In the genomic region with DNA sequence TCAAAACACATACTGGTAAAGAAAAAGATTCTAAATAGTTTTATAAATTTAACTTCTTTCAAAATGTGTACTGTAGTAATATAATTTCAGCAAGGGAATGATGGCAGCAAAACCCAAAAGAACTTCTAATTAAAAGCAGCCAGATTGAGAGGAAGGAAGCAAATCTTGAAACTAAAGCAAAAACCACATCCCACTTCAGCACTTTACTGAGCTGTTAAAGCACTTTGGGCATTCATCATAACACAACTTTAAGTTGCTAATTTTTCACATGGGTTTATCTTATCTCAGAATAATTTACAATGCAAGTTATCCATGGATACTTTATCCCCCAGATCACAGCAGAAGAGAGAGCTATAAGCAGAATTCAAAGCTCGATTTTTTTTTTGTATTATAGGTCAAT, we compare ENCODE assay signal across 22 cellular contexts. TPM values are rescaled to one million over a fixed set of nuclear protein-coding genes. Genes with fewer than 3 reads are reported as not detected.
DNase-seq lines count a peak whose midpoint lies in the region; ATAC-seq, FAIRE-seq and TF ChIP-seq lines count a peak whose summit lies in the region.
"Had no signal": no experiment of that assay in that cellular context is flagged by ENCODE, and none has a peak within 500 bp of the region (broad histone marks: within the 10 kb centered on the region; RNA-seq: fewer than 3 reads in every experiment).

No MANE protein-coding gene starts in this region.

- no peaks in the 10 kb centered on the region for H3K9me3 ChIP-seq in HepG2 (ENCODE audit: low read length)
- H3K9me3 ChIP-seq: BLaER1, SJCRH30 had no signal

- H3K36me3 ChIP-seq in HepG2 (replicated peaks in 1 of 2; ENCODE audit: control insufficient read depth in 1 of 2, insufficient read depth in 2 of 2, low read length in 2 of 2) = peaks cover 11 to 60% of the 10 kb centered on the region in 2 experiments

- H2AFZ ChIP-seq in HepG2 (ENCODE audit: low read length) = no peak overlapping the region

- no peak for FAIRE-seq in HepG2 (lab: Jason Lieb, UNC)

- in situ Hi-C loops in HepG2 (cut with HindIII; ENCODE audit: extremely low pct_ligation_motif_present, low pct_unique_long_range_greater_than_20kb) = loop anchor here (25.0 kb wide), 2 partner anchors 538 to 813 kb away; no protein-coding TSS in a partner anchor

- POLR2A ChIA-PET in HepG2 (lab: Yijun Ruan, JAX) = interaction anchor here (0.8 kb wide), 1 partner anchor 17 kb away, joined by 3 read pairs; a partner anchor contains a TSS

- CTCF ChIA-PET in activated CD8-positive, alpha-beta memory T cell treated with anti-CD3 and anti-CD28 coated beads, Interleukin-2, amount 10 ng/mL, durations not matched to agents 7 days and 5 days (lab: Charles Lee) = interaction anchor here (0.7 to 3.6 kb wide), 6 partner anchors 8 to 186 kb away, joined by 3 to 24 read pairs (median 3); no protein-coding TSS in a partner anchor
- CTCF ChIA-PET in HepG2 (lab: Yijun Ruan, JAX; ENCODE audit: low intra/inter-chr PET ratio, low total read pairs) = no interaction called here

- H3K4me3 ChIP-seq in HepG2 (replicated peaks in 1 of 3; ENCODE audit: insufficient read depth in 1 of 3, low read depth in 2 of 3, low read length in 3 of 3) = no peak overlapping the region
- H3K4me3 ChIP-seq: BLaER1, SJCRH30 had no signal

- no peaks in the 10 kb centered on the region for H3K27me3 ChIP-seq in HepG2 (ENCODE audit: control insufficient read depth in 1 of 2, insufficient read depth in 2 of 2, low read length in 2 of 2)
- H3K27me3 ChIP-seq: BLaER1, SJCRH30 had no signal

- no peak for TF ChIP-seq POLR2A in HepG2 (IDR thresholded peaks at IDR 0.05; ENCODE audit: insufficient read depth in 1 of 2, low read depth in 2 of 2, low read length in 2 of 2)

- no peak for TF ChIP-seq RAD21 in HepG2 (CRISPR knock-in tag; IDR thresholded peaks at IDR 0.05)

- H3K9me3 Mint-ChIP-seq in activated CD8-positive, alpha-beta memory T cell treated with anti-CD3 and anti-CD28 coated beads, Interleukin-2, amount 10 ng/mL, durations not matched to agents 7 days and 5 days (ENCODE audit: low read depth) = no peaks in the 10 kb centered on the region
- H3K9me3 Mint-ChIP-seq in IgD-negative memory B cell = no peaks in the 10 kb centered on the region
- H3K9me3 Mint-ChIP-seq in T-helper 2 cell treated with Interferon-gamma antibody and Interleukin-4, amounts not matched to agents 5 μg/mL and 100 μg/mL, for 36 hours = no peaks in the 10 kb centered on the region
- no peaks in the 10 kb centered on the region for H3K9me3 Mint-ChIP-seq in effector memory CD8-positive, alpha-beta T cell
- H3K9me3 Mint-ChIP-seq: CD8-positive, alpha-beta memory T cell had no signal

- ATAC-seq in activated CD8-positive, alpha-beta memory T cell treated with anti-CD3 and anti-CD28 coated beads, Interleukin-2, amount 10 ng/mL, durations not matched to agents 7 days and 5 days = peak; percentile 51
- peak; percentile 22 for ATAC-seq in effector memory CD8-positive, alpha-beta T cell (replicated peaks)
- ATAC-seq in HepG2 (no peak), left ventricle myocardium superior (no peak)
- ATAC-seq: Panc1 had no signal

- H3K27ac Mint-ChIP-seq in activated CD8-positive, alpha-beta memory T cell treated with anti-CD3 and anti-CD28 coated beads, Interleukin-2, amount 10 ng/mL, durations not matched to agents 7 days and 5 days = peak overlapping the region; percentile 67
- H3K27ac Mint-ChIP-seq in IgD-negative memory B cell = peak overlapping the region in 2 of 3 donors; percentile 25 to 59
- peak overlapping the region; percentile 38 for H3K27ac Mint-ChIP-seq in T-helper 2 cell treated with Interferon-gamma antibody and Interleukin-4, amounts not matched to agents 5 μg/mL and 100 μg/mL, for 36 hours
- H3K27ac Mint-ChIP-seq in effector memory CD8-positive, alpha-beta T cell = no peak overlapping the region

- TF ChIP-seq CTCF in HepG2 (CRISPR knock-in tag; IDR thresholded peaks at IDR 0.05) = no peak

- H3K4me1 Mint-ChIP-seq in activated CD8-positive, alpha-beta memory T cell treated with anti-CD3 and anti-CD28 coated beads, Interleukin-2, amount 10 ng/mL, durations not matched to agents 7 days and 5 days = peaks cover 59% of the 10 kb centered on the region
- H3K4me1 Mint-ChIP-seq in IgD-negative memory B cell = peaks cover 3 to 15% (median 14%) of the 10 kb centered on the region in 3 donors
- H3K4me1 Mint-ChIP-seq in T-helper 2 cell treated with Interferon-gamma antibody and Interleukin-4, amounts not matched to agents 5 μg/mL and 100 μg/mL, for 36 hours (ENCODE audit: low read depth) = peaks cover 37% of the 10 kb centered on the region
- H3K4me1 Mint-ChIP-seq in effector memory CD8-positive, alpha-beta T cell (ENCODE audit: low read depth in 2 of 2) = peaks cover 9 to 13% of the 10 kb centered on the region in 2 donors

- H3K9ac ChIP-seq in HepG2 (ENCODE audit: insufficient read depth, low read depth, low read length) = no peak overlapping the region
- H3K9ac ChIP-seq: BLaER1 had no signal

- H3K36me3 Mint-ChIP-seq in activated CD8-positive, alpha-beta memory T cell treated with anti-CD3 and anti-CD28 coated beads, Interleukin-2, amount 10 ng/mL, durations not matched to agents 7 days and 5 days = peaks cover 70% of the 10 kb centered on the region
- H3K36me3 Mint-ChIP-seq in IgD-negative memory B cell = peaks cover 2% of the 10 kb centered on the region
- H3K36me3 Mint-ChIP-seq in T-helper 2 cell treated with Interferon-gamma antibody and Interleukin-4, amounts not matched to agents 5 μg/mL and 100 μg/mL, for 36 hours (ENCODE audit: low read depth) = peaks cover 55% of the 10 kb centered on the region
- peaks cover 37% of the 10 kb centered on the region for H3K36me3 Mint-ChIP-seq in effector memory CD8-positive, alpha-beta T cell (ENCODE audit: insufficient read depth)

- no peaks in the 10 kb centered on the region for H4K20me1 ChIP-seq in HepG2 (ENCODE audit: insufficient read depth, low read length)
- H4K20me1 ChIP-seq: BLaER1 had no signal

- no peak for TF ChIP-seq EP300 in HepG2 (IDR thresholded peaks at IDR 0.05; ENCODE audit: low read depth in 2 of 2, low read length in 2 of 2)
- no peak for TF ChIP-seq EP300 in HepG2 (CRISPR knock-in tag; IDR thresholded peaks at IDR 0.05; ENCODE audit: borderline replicate concordance)

- H3K4me3 Mint-ChIP-seq in activated CD8-positive, alpha-beta memory T cell treated with anti-CD3 and anti-CD28 coated beads, Interleukin-2, amount 10 ng/mL, durations not matched to agents 7 days and 5 days = no peak overlapping the region
- H3K4me3 Mint-ChIP-seq in IgD-negative memory B cell = peak overlapping the region in 1 of 4 donors; percentile 88
- peak overlapping the region; percentile 44 for H3K4me3 Mint-ChIP-seq in T-helper 2 cell treated with Interferon-gamma antibody and Interleukin-4, amounts not matched to agents 5 μg/mL and 100 μg/mL, for 36 hours
- H3K4me3 Mint-ChIP-seq in effector memory CD8-positive, alpha-beta T cell = no peak overlapping the region

- H3K27ac ChIP-seq in HepG2 (ENCODE audit: extremely low read length, insufficient read depth, low read length) = no peak overlapping the region
- H3K27ac ChIP-seq: BLaER1, SJCRH30 had no signal

- H3K27me3 Mint-ChIP-seq in activated CD8-positive, alpha-beta memory T cell treated with anti-CD3 and anti-CD28 coated beads, Interleukin-2, amount 10 ng/mL, durations not matched to agents 7 days and 5 days = no peaks in the 10 kb centered on the region
- H3K27me3 Mint-ChIP-seq in IgD-negative memory B cell = no peaks in the 10 kb centered on the region
- no peaks in the 10 kb centered on the region for H3K27me3 Mint-ChIP-seq in T-helper 2 cell treated with Interferon-gamma antibody and Interleukin-4, amounts not matched to agents 5 μg/mL and 100 μg/mL, for 36 hours (ENCODE audit: low read depth)
- no peaks in the 10 kb centered on the region for H3K27me3 Mint-ChIP-seq in effector memory CD8-positive, alpha-beta T cell
- H3K27me3 Mint-ChIP-seq: CD8-positive, alpha-beta memory T cell had no signal

- no TSS peak for BruUV-seq in HepG2 (replicated peaks; lab: Mats Ljungman, UMichigan)

- H3K79me2 ChIP-seq in HepG2 (ENCODE audit: insufficient read depth, low read length) = peaks cover 9% of the 10 kb centered on the region

- WGBS in HepG2 (ENCODE audit: low lambda C conversion rate) = 92% methylated on average over 1 of the region's 1 CpG

- no peak overlapping the region for H3K4me2 ChIP-seq in HepG2 (ENCODE audit: low read depth, low read length)
- H3K4me2 ChIP-seq: BLaER1 had no signal

- H3K4me1 ChIP-seq in HepG2 (ENCODE audit: insufficient read depth, low read length) = peaks cover 10% of the 10 kb centered on the region
- H3K4me1 ChIP-seq: SJCRH30 had no signal

- DNase-seq in activated CD8-positive, alpha-beta memory T cell treated with anti-CD3 and anti-CD28 coated beads, Interleukin-2, amount 10 ng/mL, durations not matched to agents 7 days and 5 days = no peak
- no peak for DNase-seq in activated CD8-positive, alpha-beta memory T cell treated with anti-CD3 and anti-CD28 coated beads for 24 hours
- no peak for DNase-seq in T-helper 2 cell treated with Interferon-gamma antibody and Interleukin-4, amounts not matched to agents 5 μg/mL and 100 μg/mL, for 36 hours (ENCODE audit: low spot score)
- no peak for DNase-seq in effector memory CD8-positive, alpha-beta T cell
- DNase-seq in HepG2 (ENCODE audit: low spot score) = no peak
- DNase-seq in NCI-H446 (lab: John Stamatoyannopoulos, UW) = no peak
- no peak for DNase-seq in left ventricle myocardium superior
- DNase-seq: CD8-positive, alpha-beta memory T cell; DMS53; KG1; NCI-H1048; NCI-H1436 treated with DMSO at 0.1 percent for 48 hours; NCI-H2029 treated with DMSO at 0.1 percent for 48 hours; NCI-H2171; NCI-H69; SJCRH30 had no signal

- intact Hi-C loops in HepG2 (cut with micrococcal nuclease; ENCODE audit: unreplicated experiment) (no loop called here), left ventricle myocardium superior (cut with micrococcal nuclease) (no loop called here)

RNA-seq across cellular contexts. Expression of a gene that starts 6.0 kb away (rescaled TPM):
- total RNA-seq in activated CD8-positive, alpha-beta memory T cell treated with anti-CD3 and anti-CD28 coated beads, Interleukin-2, amount 10 ng/mL, durations not matched to agents 7 days and 5 days = 100 to 1,000 TPM; 111 to 114 TPM
- polyA plus RNA-seq in IgD-negative memory B cell (25.0 TPM), HepG2 (2011; rRNA removed) (15.1 and 18.5 TPM in 2 replicates)
- total RNA-seq in HepG2 (2016; rRNA removed; fragmentation: Illumina TruSeq; extraction: Trizol) (103 and 109 TPM in 2 replicates), left ventricle myocardium superior (9.7 TPM)
- total RNA-seq in HepG2 (2016; cell fraction: cytosol; rRNA removed; fragmentation: Illumina TruSeq; extraction: Trizol; ENCODE audit: low read depth) = 40.2 and 42.1 TPM in 2 replicates
- 106 and 115 TPM in 2 replicates for total RNA-seq in HepG2 (2016; cell fraction: insoluble cytoplasmic fraction; rRNA removed; fragmentation: Illumina TruSeq; extraction: Trizol)
- 31.0 and 31.4 TPM in 2 replicates for total RNA-seq in HepG2 (2016; cell fraction: membrane; rRNA removed; fragmentation: Illumina TruSeq; extraction: Trizol)
- 68.8 and 77.7 TPM in 2 replicates for total RNA-seq in HepG2 (2016; cell fraction: nucleus; rRNA removed; fragmentation: Illumina TruSeq; extraction: Trizol)
- polyA plus RNA-seq in HepG2 (2011; cell fraction: cytosol; rRNA removed) = 7.9 and 8.6 TPM in 2 replicates
- 32.1 and 36.9 TPM in 2 replicates for polyA plus RNA-seq in HepG2 (2011; cell fraction: nucleus; rRNA removed)
- 26.8 and 40.8 TPM in 2 replicates for polyA plus RNA-seq in HepG2 (2012)
- polyA plus RNA-seq in HepG2 (2016; cell fraction: cytosol; fragmentation: Illumina TruSeq; extraction: Trizol; ENCODE audit: low read depth) = 9.3 and 10.4 TPM in 2 replicates
- polyA plus RNA-seq in HepG2 (2016; cell fraction: insoluble cytoplasmic fraction; fragmentation: Illumina TruSeq; extraction: Trizol; ENCODE audit: low read depth) = 97.0 and 99.6 TPM in 2 replicates
- 10.8 and 11.9 TPM in 2 replicates for polyA plus RNA-seq in HepG2 (2016; cell fraction: membrane; fragmentation: Illumina TruSeq; extraction: Trizol; ENCODE audit: low read depth)
- polyA plus RNA-seq in HepG2 (2016; cell fraction: nucleus; fragmentation: Illumina TruSeq; extraction: Trizol; ENCODE audit: insufficient read depth, low read depth) = 133 and 142 TPM in 2 replicates
- polyA minus RNA-seq in HepG2 (2011; rRNA and poly(A)+ RNA removed; ENCODE audit: low replicate concordance) = 2.1 and 21.7 TPM in 2 replicates
- 4.9 and 11.6 TPM in 2 replicates for polyA minus RNA-seq in HepG2 (2011; cell fraction: cytosol; rRNA and poly(A)+ RNA removed)
- polyA minus RNA-seq in HepG2 (2011; cell fraction: nucleus; rRNA and poly(A)+ RNA removed) = 11.7 and 14.3 TPM in 2 replicates

RNA-seq across cellular contexts. Expression of a gene that starts 16.9 kb away (rescaled TPM):
- 100 to 1,000 TPM; 374 to 441 TPM for total RNA-seq in activated CD8-positive, alpha-beta memory T cell treated with anti-CD3 and anti-CD28 coated beads, Interleukin-2, amount 10 ng/mL, durations not matched to agents 7 days and 5 days
- polyA plus RNA-seq in IgD-negative memory B cell (220 TPM), HepG2 (2011; rRNA removed) (475 and 596 TPM in 2 replicates)
- total RNA-seq in HepG2 (2016; rRNA removed; fragmentation: Illumina TruSeq; extraction: Trizol) (446 and 480 TPM in 2 replicates), left ventricle myocardium superior (455 TPM)
- 146 and 165 TPM in 2 replicates for total RNA-seq in HepG2 (2016; cell fraction: cytosol; rRNA removed; fragmentation: Illumina TruSeq; extraction: Trizol; ENCODE audit: low read depth)
- total RNA-seq in HepG2 (2016; cell fraction: insoluble cytoplasmic fraction; rRNA removed; fragmentation: Illumina TruSeq; extraction: Trizol) = 450 and 480 TPM in 2 replicates
- 286 and 327 TPM in 2 replicates for total RNA-seq in HepG2 (2016; cell fraction: membrane; rRNA removed; fragmentation: Illumina TruSeq; extraction: Trizol)
- total RNA-seq in HepG2 (2016; cell fraction: nucleus; rRNA removed; fragmentation: Illumina TruSeq; extraction: Trizol) = 656 and 709 TPM in 2 replicates
- 247 and 610 TPM in 2 replicates for polyA plus RNA-seq in HepG2 (2011; cell fraction: cytosol; rRNA removed)
- 443 and 672 TPM in 2 replicates for polyA plus RNA-seq in HepG2 (2011; cell fraction: nucleus; rRNA removed)
- polyA plus RNA-seq in HepG2 (2012) = 536 and 611 TPM in 2 replicates
- 52.8 and 60.6 TPM in 2 replicates for polyA plus RNA-seq in HepG2 (2016; cell fraction: cytosol; fragmentation: Illumina TruSeq; extraction: Trizol; ENCODE audit: low read depth)
- 340 and 366 TPM in 2 replicates for polyA plus RNA-seq in HepG2 (2016; cell fraction: insoluble cytoplasmic fraction; fragmentation: Illumina TruSeq; extraction: Trizol; ENCODE audit: low read depth)
- 139 and 154 TPM in 2 replicates for polyA plus RNA-seq in HepG2 (2016; cell fraction: membrane; fragmentation: Illumina TruSeq; extraction: Trizol; ENCODE audit: low read depth)
- 727 and 748 TPM in 2 replicates for polyA plus RNA-seq in HepG2 (2016; cell fraction: nucleus; fragmentation: Illumina TruSeq; extraction: Trizol; ENCODE audit: insufficient read depth, low read depth)
- 191 and 270 TPM in 2 replicates for polyA minus RNA-seq in HepG2 (2011; rRNA and poly(A)+ RNA removed; ENCODE audit: low replicate concordance)
- polyA minus RNA-seq in HepG2 (2011; cell fraction: cytosol; rRNA and poly(A)+ RNA removed) = 288 and 321 TPM in 2 replicates
- polyA minus RNA-seq in HepG2 (2011; cell fraction: nucleus; rRNA and poly(A)+ RNA removed) = 1,137 and 1,381 TPM in 2 replicates

RNA-seq across cellular contexts. Expression of a gene that starts 42.2 kb away (rescaled TPM):
- total RNA-seq in activated CD8-positive, alpha-beta memory T cell treated with anti-CD3 and anti-CD28 coated beads, Interleukin-2, amount 10 ng/mL, durations not matched to agents 7 days and 5 days = not detected
- polyA plus RNA-seq in IgD-negative memory B cell (not detected), HepG2 (2011; rRNA removed) (not detected in 2 replicates)
- total RNA-seq in HepG2 (2016; rRNA removed; fragmentation: Illumina TruSeq; extraction: Trizol) (not detected in 2 replicates), left ventricle myocardium superior (4.0 TPM)
- total RNA-seq in HepG2 (2016; cell fraction: cytosol; rRNA removed; fragmentation: Illumina TruSeq; extraction: Trizol; ENCODE audit: low read depth) = not detected in 2 replicates
- total RNA-seq in HepG2 (2016; cell fraction: insoluble cytoplasmic fraction; rRNA removed; fragmentation: Illumina TruSeq; extraction: Trizol) = not detected in 2 replicates
- not detected in 2 replicates for total RNA-seq in HepG2 (2016; cell fraction: membrane; rRNA removed; fragmentation: Illumina TruSeq; extraction: Trizol)
- not detected in 2 replicates for total RNA-seq in HepG2 (2016; cell fraction: nucleus; rRNA removed; fragmentation: Illumina TruSeq; extraction: Trizol)
- polyA plus RNA-seq in HepG2 (2011; cell fraction: cytosol; rRNA removed) = not detected in 2 replicates
- not detected in 2 replicates for polyA plus RNA-seq in HepG2 (2011; cell fraction: nucleus; rRNA removed)
- polyA plus RNA-seq in HepG2 (2012) = not detected in 2 replicates
- not detected in 2 replicates for polyA plus RNA-seq in HepG2 (2016; cell fraction: cytosol; fragmentation: Illumina TruSeq; extraction: Trizol; ENCODE audit: low read depth)
- not detected in 2 replicates for polyA plus RNA-seq in HepG2 (2016; cell fraction: insoluble cytoplasmic fraction; fragmentation: Illumina TruSeq; extraction: Trizol; ENCODE audit: low read depth)
- not detected in 2 replicates for polyA plus RNA-seq in HepG2 (2016; cell fraction: membrane; fragmentation: Illumina TruSeq; extraction: Trizol; ENCODE audit: low read depth)
- not detected in 2 replicates for polyA plus RNA-seq in HepG2 (2016; cell fraction: nucleus; fragmentation: Illumina TruSeq; extraction: Trizol; ENCODE audit: insufficient read depth, low read depth)
- polyA minus RNA-seq in HepG2 (2011; rRNA and poly(A)+ RNA removed; ENCODE audit: low replicate concordance) = not detected in 2 replicates
- not detected in 2 replicates for polyA minus RNA-seq in HepG2 (2011; cell fraction: cytosol; rRNA and poly(A)+ RNA removed)
- not detected in 2 replicates for polyA minus RNA-seq in HepG2 (2011; cell fraction: nucleus; rRNA and poly(A)+ RNA removed)
- total RNA-seq: A673; CD8-positive, alpha-beta memory T cell; H4; MCF 10A; SJCRH30 had no signal
- polyA plus RNA-seq: CD8-positive, alpha-beta memory T cell had no signal

Comparison
In these comparisons a context has a peak if more than half of its experiments do, and no peak if none do; other contexts are left out.
1. ATAC-seq: peak in activated CD8-positive, alpha-beta memory T cell treated with anti-CD3 and anti-CD28 coated beads, Interleukin-2, amount 10 ng/mL, durations not matched to agents 7 days and 5 days (single experiment) and effector memory CD8-positive, alpha-beta T cell (single experiment); none in HepG2 (single experiment) and left ventricle myocardium superior (single experiment).
2. H3K27ac Mint-ChIP-seq: peak in activated CD8-positive, alpha-beta memory T cell treated with anti-CD3 and anti-CD28 coated beads, Interleukin-2, amount 10 ng/mL, durations not matched to agents 7 days and 5 days (single experiment), IgD-negative memory B cell (2 of 3) and T-helper 2 cell treated with Interferon-gamma antibody and Interleukin-4, amounts not matched to agents 5 μg/mL and 100 μg/mL, for 36 hours (single experiment); none in effector memory CD8-positive, alpha-beta T cell (0 of 2).